Comparison of ENCODE assay signal across 8 cellular contexts in genomic region chr1:151457911-151458882, GRCh38. TPM values are rescaled to one million over a fixed set of nuclear protein-coding genes. Genes with fewer than 3 reads are reported as not detected.
A peak's percentile ranks its signal among the peaks of the same experiment; 100 is the strongest.
DNase-seq lines count a peak whose midpoint lies in the region; ATAC-seq and TF ChIP-seq lines count a peak whose summit lies in the region.

No MANE protein-coding gene starts in this region.

- ATAC-seq in HG03442 (IDR thresholded peaks at IDR 0.05; ENCODE audit: unreplicated experiment) (peak; percentile 37), left lung (peak; percentile 74), GM18517 (IDR thresholded peaks at IDR 0.05; ENCODE audit: unreplicated experiment) (no peak)

- DNase-seq in GM13977 (ENCODE audit: low spot score) (peak; percentile 80), NCI-H510A treated with DMSO at 0.1 percent for 48 hours (lab: John Stamatoyannopoulos, UW) (peak; percentile 58), dermis blood vessel endothelial cell (peak; percentile 78), left lung (peak; percentile 65 to 90)
- DNase-seq in activated CD4-positive, alpha-beta T cell treated with anti-CD3 and anti-CD28 coated beads, Interleukin-2, amount 50 U/mL, for 24 hours (ENCODE audit: low read depth in 1 of 2, low spot score in 1 of 2): peak; percentile 17 to 18
- DNase-seq in stimulated activated CD4-positive, alpha-beta T cell treated with anti-CD3 and anti-CD28 coated beads, Interleukin-2, amount 100 ng/mL, for 24 hours: peak; percentile 60 to 67

- TF ChIP-seq CTCF in GM13977 (IDR thresholded peaks at IDR 0.05; ENCODE audit: extremely low read depth, insufficient read depth, missing control alignments) (no peak), left lung (IDR thresholded peaks at IDR 0.05) (no peak)

- peak overlapping the region; percentile 86 for H3K27ac ChIP-seq in left lung

- peaks cover 0 to 7% of the 10 kb centered on the region in 2 donors for H3K27me3 ChIP-seq in left lung

- peak overlapping the region; percentile 46 to 66 for H3K4me3 ChIP-seq in left lung

- intact Hi-C loops in left lung (cut with DNase I): no loop called here

- in situ Hi-C loops in GM13977 (cut with MboI; ENCODE audit: low pct_unique_long_range_greater_than_20kb, low sequenced_read_pairs, unreplicated experiment): no loop called here

- H3K4me1 ChIP-seq in left lung: peaks cover 4 to 36% of the 10 kb centered on the region in 2 donors

- H3K9me3 ChIP-seq in left lung: no peaks in the 10 kb centered on the region

- no peaks in the 10 kb centered on the region for H3K36me3 ChIP-seq in left lung

RNA-seq across cellular contexts. Expression of gene POGZ, which starts 1.1 kb away (rescaled TPM):
- total RNA-seq in dermis blood vessel endothelial cell (20.3 and 26.2 TPM in 2 replicates), left lung (10 to 100 TPM; 65.6 to 73.4 TPM)

RNA-seq across cellular contexts. Expression of gene CGN, which starts 53.0 kb away (rescaled TPM):
- total RNA-seq in dermis blood vessel endothelial cell: 0.42 and 2.4 TPM in 2 replicates
- total RNA-seq in left lung: 10 to 100 TPM; 55.0 to 83.0 TPM

RNA-seq across cellular contexts. Expression of gene PSMB4, which starts 58.8 kb away (rescaled TPM):
- total RNA-seq in dermis blood vessel endothelial cell (322 and 414 TPM in 2 replicates), left lung (100 to 1,000 TPM; 166 to 249 TPM)

Comparison
In these comparisons a context has a peak if more than half of its experiments do, and no peak if none do; other contexts are left out.
1. DNase-seq: peak in every context shown above with its lines; median percentile 80 in GM13977; 78 in dermis blood vessel endothelial cell; 78 in left lung; 64 in stimulated activated CD4-positive, alpha-beta T cell treated with anti-CD3 and anti-CD28 coated beads, Interleukin-2, amount 100 ng/mL, for 24 hours; 58 in NCI-H510A treated with DMSO at 0.1 percent for 48 hours; 18 in activated CD4-positive, alpha-beta T cell treated with anti-CD3 and anti-CD28 coated beads, Interleukin-2, amount 50 U/mL, for 24 hours.
2. RNA of gene CGN, which starts 53.0 kb away (total RNA-seq): 55.0 to 83.0 TPM in left lung; 0.42 to 2.4 TPM in dermis blood vessel endothelial cell; every median in the first group is over 10 times any median in the second.